1 cellular context compared by ENCODE assay signal in genomic region chr3:29337565-29337964, GRCh38.
TF ChIP-seq lines count a peak whose summit lies in the region.

No MANE protein-coding gene starts in this region.

TF ChIP-seq in SK-N-SH, 30 proteins besides CTCF, POLR2A, EP300 and RAD21 (continued from another document):
- TF ChIP-seq, protein P1, sequence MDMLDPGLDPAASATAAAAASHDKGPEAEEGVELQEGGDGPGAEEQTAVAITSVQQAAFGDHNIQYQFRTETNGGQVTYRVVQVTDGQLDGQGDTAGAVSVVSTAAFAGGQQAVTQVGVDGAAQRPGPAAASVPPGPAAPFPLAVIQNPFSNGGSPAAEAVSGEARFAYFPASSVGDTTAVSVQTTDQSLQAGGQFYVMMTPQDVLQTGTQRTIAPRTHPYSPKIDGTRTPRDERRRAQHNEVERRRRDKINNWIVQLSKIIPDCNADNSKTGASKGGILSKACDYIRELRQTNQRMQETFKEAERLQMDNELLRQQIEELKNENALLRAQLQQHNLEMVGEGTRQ (IDR thresholded peaks at IDR 0.05; ENCODE audit: borderline replicate concordance, low read depth, low read length): no peak
- TF ChIP-seq SMC3 (IDR thresholded peaks at IDR 0.05; ENCODE audit: low read depth, low read length): no peak
- no peak for TF ChIP-seq NRF1 (IDR thresholded peaks at IDR 0.05; ENCODE audit: low read depth, low read length)
- peak; percentile 37 for TF ChIP-seq MXI1 (IDR thresholded peaks at IDR 0.05; ENCODE audit: low read depth, low read length)
- peak; percentile 91 for TF ChIP-seq GATA2 (CRISPR knock-in tag; IDR thresholded peaks at IDR 0.05)
- TF ChIP-seq ELF1 (IDR thresholded peaks at IDR 0.05): no peak
- TF ChIP-seq JUND (IDR thresholded peaks at IDR 0.05): no peak
- no peak for TF ChIP-seq IRF3 (IDR thresholded peaks at IDR 0.05; ENCODE audit: low read depth, low read length)
- TF ChIP-seq, protein P2, sequence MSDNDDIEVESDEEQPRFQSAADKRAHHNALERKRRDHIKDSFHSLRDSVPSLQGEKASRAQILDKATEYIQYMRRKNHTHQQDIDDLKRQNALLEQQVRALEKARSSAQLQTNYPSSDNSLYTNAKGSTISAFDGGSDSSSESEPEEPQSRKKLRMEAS (IDR thresholded peaks at IDR 0.05; ENCODE audit: low read depth): no peak
- no peak for TF ChIP-seq FOSL2 (IDR thresholded peaks at IDR 0.05; ENCODE audit: borderline replicate concordance, low read depth)
- peak; percentile 65; the same call in 1 of the 2 replicates for TF ChIP-seq RCOR1 (IDR thresholded peaks at IDR 0.05; ENCODE audit: low read length)
- TF ChIP-seq FOXM1 (IDR thresholded peaks at IDR 0.05; ENCODE audit: low read depth): no peak
- TF ChIP-seq YY1 (IDR thresholded peaks at IDR 0.05; ENCODE audit: low read depth): no peak
- TF ChIP-seq GABPA (IDR thresholded peaks at IDR 0.05; ENCODE audit: low read depth): no peak
- TF ChIP-seq PBX3 (IDR thresholded peaks at IDR 0.05): no peak
- TF ChIP-seq MEF2A (IDR thresholded peaks at IDR 0.05; ENCODE audit: borderline replicate concordance, low read depth): no peak
- no peak for TF ChIP-seq TAF1 (IDR thresholded peaks at IDR 0.05; ENCODE audit: borderline replicate concordance, low read depth, low read length)
- TF ChIP-seq RXRA (IDR thresholded peaks at IDR 0.05; ENCODE audit: borderline replicate concordance, low read depth): no peak
